8 cellular contexts compared by ENCODE assay signal in the genomic region with DNA sequence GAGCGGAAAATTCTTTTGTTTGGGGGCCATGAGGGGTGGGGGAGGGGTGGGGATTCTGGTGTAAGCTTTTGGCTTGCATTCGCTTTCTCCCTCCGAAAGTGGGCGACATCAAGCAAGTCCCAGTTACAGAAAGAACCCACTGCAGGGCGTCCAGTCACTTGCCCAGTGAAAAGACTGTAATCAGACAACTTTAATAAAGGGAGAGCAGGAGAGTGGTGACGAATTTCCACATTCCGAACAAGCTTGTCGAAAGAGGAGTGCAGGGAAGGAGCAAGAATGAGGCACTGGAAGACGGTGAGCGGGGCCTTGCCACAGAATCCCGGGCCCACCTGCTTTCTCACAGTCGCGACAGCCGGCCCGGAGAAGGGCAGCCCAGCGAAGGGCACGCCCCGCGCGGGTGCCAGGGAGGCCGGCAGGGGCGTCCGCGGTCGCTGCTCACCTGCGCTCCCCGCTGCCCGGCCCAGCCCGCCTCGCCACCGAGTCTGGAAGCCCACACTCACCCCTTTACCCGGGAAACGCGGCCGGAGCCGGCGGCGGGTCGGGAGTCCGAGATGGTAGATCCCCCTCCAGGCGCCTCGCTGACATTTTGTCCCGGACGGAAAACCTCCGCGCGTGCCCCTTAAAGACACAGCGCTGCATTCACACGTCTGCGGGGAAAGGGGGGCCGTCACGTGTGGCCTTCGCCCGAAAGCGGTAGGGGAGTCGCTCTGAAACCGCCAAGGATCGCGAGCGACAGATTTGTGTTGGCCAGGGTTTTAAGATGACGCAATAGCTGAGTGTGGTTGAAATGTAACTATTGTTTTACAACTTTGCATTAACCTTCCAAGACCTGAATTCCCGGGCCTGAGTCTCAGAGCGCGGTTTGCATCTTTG. TPM values are rescaled to one million over a fixed set of nuclear protein-coding genes. Genes with fewer than 3 reads are reported as not detected.
DNase-seq lines count a peak whose midpoint lies in the region; ATAC-seq and TF ChIP-seq lines count a peak whose summit lies in the region.

A gene with protein sequence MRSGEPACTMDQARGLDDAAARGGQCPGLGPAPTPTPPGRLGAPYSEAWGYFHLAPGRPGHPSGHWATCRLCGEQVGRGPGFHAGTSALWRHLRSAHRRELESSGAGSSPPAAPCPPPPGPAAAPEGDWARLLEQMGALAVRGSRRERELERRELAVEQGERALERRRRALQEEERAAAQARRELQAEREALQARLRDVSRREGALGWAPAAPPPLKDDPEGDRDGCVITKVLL (minus strand): TSS at position 675 of the 873 bp plus-strand sequence. CDS start 9,407 bp downstream, outside the sequence.

- peaks cover 7% of the 10 kb centered on the region for H3K4me1 ChIP-seq in SJSA1 (replicated peaks)
- peaks cover 0 to 31% (median 8%) of the 10 kb centered on the region in 3 donors for H3K4me1 ChIP-seq in gastroesophageal sphincter
- H3K4me1 ChIP-seq in neuronal stem cell (ENCODE audit: control insufficient read depth in 2 of 2, insufficient read depth in 1 of 2, low read depth in 1 of 2, low read length in 2 of 2), result peaks cover 4 to 5% of the 10 kb centered on the region in 2 donors
- H3K4me1 ChIP-seq in thymus (ENCODE audit: control insufficient read depth, insufficient read depth, low read length), result no peaks in the 10 kb centered on the region

- peak within 1 kb of the TSS; percentile 13 for H3K23ac ChIP-seq in neuronal stem cell (ENCODE audit: low read depth, low read length, poor library complexity)

- H2BK12ac ChIP-seq in neuronal stem cell (ENCODE audit: low read length), result peak within 1 kb of the TSS; percentile 8

- peak within 1 kb of the TSS; percentile 48 for H3K4me2 ChIP-seq in neuronal stem cell (ENCODE audit: insufficient read depth, low read length, poor library complexity, severe bottlenecking)

- no peak for TF ChIP-seq EP300 in gastroesophageal sphincter (IDR thresholded peaks at IDR 0.05)

- peak within 1 kb of the TSS; percentile 79 for H2BK15ac ChIP-seq in neuronal stem cell (ENCODE audit: low read length)

- no peaks in the 10 kb centered on the region for H3K79me1 ChIP-seq in neuronal stem cell (ENCODE audit: low read depth, low read length)

- DNase-seq in DMS53 (lab: John Stamatoyannopoulos, UW), result peak; percentile 82
- peak; percentile 84 for DNase-seq in LoVo (ENCODE audit: low spot score)
- peak; percentile 66 to 79 for DNase-seq in SJSA1 (ENCODE audit: low read depth in 1 of 2, low spot score in 2 of 2)
- peak; percentile 56 for DNase-seq in activated naive CD4-positive, alpha-beta T cell treated with anti-CD3 and anti-CD28 coated beads, Interleukin-2, amount 50 U/mL, for 16 hours
- peak; percentile 75 for DNase-seq in neuronal stem cell (ENCODE audit: low spot score)

- peak within 1 kb of the TSS; percentile 97 for H2AFZ ChIP-seq in neuronal stem cell (ENCODE audit: low read length)

- H2BK120ac ChIP-seq in neuronal stem cell (ENCODE audit: low read depth, low read length), result peak within 1 kb of the TSS; percentile 62

- peak in 2 of 4 experiments; percentile 25 to 37 for TF ChIP-seq CTCF in gastroesophageal sphincter (IDR thresholded peaks at IDR 0.05)

- WGBS in gastroesophageal sphincter (ENCODE audit: low coverage in 1 of 2), 2 donors, result 0 to 3% methylated on average over 7 to 16 of the region's 64 CpGs
- whole genome bisulfite sequencing in neuronal stem cell (ENCODE audit: extremely low coverage in 2 of 2, insufficient read length in 2 of 2, insufficient replicate concordance in 1 of 2), 2 donors, result no CpG with 5 or more reads among the region's 64 CpGs
- WGBS in thymus, result under 1% methylated on average over 64 of the region's 64 CpGs

- TF ChIP-seq POLR2A in gastroesophageal sphincter (IDR thresholded peaks at IDR 0.05), result peak; percentile 23 to 25

- H2BK5ac ChIP-seq in neuronal stem cell (ENCODE audit: low read length), result peak within 1 kb of the TSS; percentile 95

- H3K36me3 ChIP-seq in SJSA1 (no peaks in the 10 kb centered on the region; the same call in 1 of the 2 replicates), gastroesophageal sphincter (peaks cover 0 to 10% of the 10 kb centered on the region in 2 donors), neuronal stem cell (replicated peaks in 1 of 2; ENCODE audit: control insufficient read depth in 2 of 2, insufficient read depth in 2 of 2, low read length in 2 of 2) (peaks cover 2 to 12% of the 10 kb centered on the region in 2 donors), thymus (ENCODE audit: control insufficient read depth, insufficient read depth) (no peaks in the 10 kb centered on the region)

- peak within 1 kb of the TSS; percentile 29 for H4K8ac ChIP-seq in neuronal stem cell (ENCODE audit: low read depth, low read length)

- H3K27ac ChIP-seq in SJSA1 (peak within 1 kb of the TSS; percentile 62), gastroesophageal sphincter (peak within 1 kb of the TSS; percentile 84 to 95 (median 92)), neuronal stem cell (replicated peaks; ENCODE audit: low read length) (peak within 1 kb of the TSS; percentile 93), thymus (ENCODE audit: low read depth) (peak within 1 kb of the TSS; percentile 88)

- H3K4me3 ChIP-seq in SJSA1 (peak within 1 kb of the TSS; percentile 60), gastroesophageal sphincter (peak within 1 kb of the TSS; percentile 79 to 84), neuronal stem cell (ENCODE audit: low read length in 2 of 2) (peak within 1 kb of the TSS; percentile 76 to 83), thymus (ENCODE audit: low read length) (peak within 1 kb of the TSS; percentile 66)

- H3K27me3 ChIP-seq in SJSA1 (replicated peaks) (no peaks in the 10 kb centered on the region), gastroesophageal sphincter (no peaks in the 10 kb centered on the region), neuronal stem cell (ENCODE audit: control insufficient read depth in 3 of 3, insufficient read depth in 3 of 3, low read depth in 1 of 3, low read length in 3 of 3) (no peaks in the 10 kb centered on the region), thymus (ENCODE audit: control insufficient read depth, insufficient read depth) (no peaks in the 10 kb centered on the region)

- H3K18ac ChIP-seq in neuronal stem cell (ENCODE audit: low read length), result peak within 1 kb of the TSS; percentile 98

- H4K91ac ChIP-seq in neuronal stem cell (ENCODE audit: low read depth, low read length, poor library complexity), result no peak within 1 kb of the TSS

- no peak within 1 kb of the TSS for H3K4ac ChIP-seq in neuronal stem cell (ENCODE audit: low read length)

- ATAC-seq in GM21717 (IDR thresholded peaks at IDR 0.05; ENCODE audit: unreplicated experiment) (peak; percentile 64), gastroesophageal sphincter (peak; percentile 86)

- H2AK5ac ChIP-seq in neuronal stem cell (ENCODE audit: low read depth, low read length), result no peak within 1 kb of the TSS

- H3K9me3 ChIP-seq in SJSA1 (replicated peaks), result no peaks in the 10 kb centered on the region
- H3K9me3 ChIP-seq in gastroesophageal sphincter, result no peaks in the 10 kb centered on the region
- H3K9me3 ChIP-seq in neuronal stem cell (replicated peaks in 1 of 2; ENCODE audit: control insufficient read depth in 2 of 2, insufficient read depth in 1 of 2, low read depth in 1 of 2, low read length in 2 of 2), result peaks cover 8 to 22% of the 10 kb centered on the region in 2 donors
- no peaks in the 10 kb centered on the region for H3K9me3 ChIP-seq in thymus (ENCODE audit: control insufficient read depth)

- H3K14ac ChIP-seq in neuronal stem cell (ENCODE audit: low read length), result peak within 1 kb of the TSS; percentile 48

- peak within 1 kb of the TSS; percentile 87 for H3K9ac ChIP-seq in neuronal stem cell (ENCODE audit: low read depth, low read length, poor library complexity)

RNA-seq across cellular contexts. Expression of the gene that starts here (rescaled TPM):
- 0.09 and 0.29 TPM in 2 replicates for total RNA-seq in SJSA1 (2014; rRNA removed; shearing (Covaris generic))
- 10 to 100 TPM in 2 of 4 donors, 1 to 10 TPM in 2; 3.2 to 16.2 (median 9.2) TPM for total RNA-seq in gastroesophageal sphincter
- polyA plus RNA-seq in neuronal stem cell (2013, experiment 1 of 2), result 4.6 TPM
- polyA plus RNA-seq in neuronal stem cell (2013, experiment 2 of 2), result 4.7 TPM
- polyA plus RNA-seq in thymus, result 4.6 TPM

Comparison
In these comparisons a context has a peak if more than half of its experiments do, and no peak if none do; other contexts are left out.
1. Peak in every context shown above with its lines: DNase-seq, ATAC-seq, H3K4me3 ChIP-seq and H3K27ac ChIP-seq.
2. Peak in DNase-seq, H3K4me3 ChIP-seq and H3K27ac ChIP-seq in SJSA1; RNA of the gene not detected or under 1 TPM.